Comparison of ENCODE assay signal across 25 cellular contexts in genomic region chr5:154318691-154319090, GRCh38.
DNase-seq lines count a peak whose midpoint lies in the region; ATAC-seq, FAIRE-seq and TF ChIP-seq lines count a peak whose summit lies in the region.
"Had no signal": no experiment of that assay in that cellular context is flagged by ENCODE, and none has a peak within 500 bp of the region (broad histone marks: within the 10 kb centered on the region; RNA-seq: fewer than 3 reads in every experiment).

No MANE protein-coding gene starts in this region.

- peak; percentile 9 for DNase-seq in SIG-M5 treated with dmso at 0.1 percent for 504 hours (lab: John Stamatoyannopoulos, UW; ENCODE audit: unreplicated experiment)
- no peak for DNase-seq in SIG-M5 (lab: John Stamatoyannopoulos, UW)
- no peak for DNase-seq in GM19239 (ENCODE audit: insufficient read length, low spot score)
- no peak for DNase-seq in activated effector memory CD4-positive, alpha-beta T cell treated with Interleukin-2 at 50 U/mL for 16 hours
- no peak for DNase-seq in natural killer cell treated with Interleukin-12 subunit alpha and Interleukin-12 subunit beta and Interleukin-15 and Interleukin-18, amount 100 ng/mL, for 72 hours (ENCODE audit: low spot score)
- no peak for DNase-seq in caudate nucleus (lab: John Stamatoyannopoulos, UW)
- DNase-seq: AML-193; Calu3; CD8-positive, alpha-beta memory T cell; NCI-H1105; NCI-H146; NCI-H2029 treated with DMSO at 0.1 percent for 48 hours; NCI-H226; NCI-H510A treated with DMSO at 0.1 percent for 48 hours; NCI-H748 treated with DMSO at 0.1 percent for 48 hours; NK-92 treated with Interleukin-12 subunit alpha and Interleukin-12 subunit beta, amount 100 ng/mL, for 24 hours; SJCRH30 had no signal

- no peaks in the 10 kb centered on the region for H3K27me3 Mint-ChIP-seq in nephron (ENCODE audit: low read depth)
- no peaks in the 10 kb centered on the region for H3K27me3 Mint-ChIP-seq in natural killer cell treated with Interleukin-12 subunit alpha and Interleukin-12 subunit beta and Interleukin-15 and Interleukin-18, amount 100 ng/mL, for 72 hours
- H3K27me3 Mint-ChIP-seq: CD8-positive, alpha-beta memory T cell; IgD-negative memory B cell had no signal

- no peak for TF ChIP-seq CTCF in nephron (IDR thresholded peaks at IDR 0.05; ENCODE audit: unreplicated experiment in 3 of 3)

- FAIRE-seq in GM19239 (lab: Jason Lieb, UNC), result peak; percentile 59
- FAIRE-seq: G401.6, H54 had no signal

- H3K4me3 Mint-ChIP-seq in nephron, result no peak overlapping the region
- no peak overlapping the region for H3K4me3 Mint-ChIP-seq in natural killer cell treated with Interleukin-12 subunit alpha and Interleukin-12 subunit beta and Interleukin-15 and Interleukin-18, amount 100 ng/mL, for 72 hours
- H3K4me3 Mint-ChIP-seq: CD8-positive, alpha-beta memory T cell; IgD-negative memory B cell had no signal

- H3K36me3 Mint-ChIP-seq in nephron (ENCODE audit: low read depth), result peaks cover 5% of the 10 kb centered on the region
- no peaks in the 10 kb centered on the region for H3K36me3 Mint-ChIP-seq in natural killer cell treated with Interleukin-12 subunit alpha and Interleukin-12 subunit beta and Interleukin-15 and Interleukin-18, amount 100 ng/mL, for 72 hours

- peak; percentile 40 for ATAC-seq in HG02870 (IDR thresholded peaks at IDR 0.05; ENCODE audit: unreplicated experiment)
- ATAC-seq in natural killer cell treated with Interleukin-12 subunit alpha and Interleukin-12 subunit beta and Interleukin-15 and Interleukin-18, amount 100 ng/mL, for 72 hours, result no peak
- ATAC-seq: Panc1 had no signal

- H3K27ac Mint-ChIP-seq in nephron, result peak overlapping the region; percentile 43 to 94 (median 60)
- H3K27ac Mint-ChIP-seq in natural killer cell treated with Interleukin-12 subunit alpha and Interleukin-12 subunit beta and Interleukin-15 and Interleukin-18, amount 100 ng/mL, for 72 hours, result no peak overlapping the region

- no peaks in the 10 kb centered on the region for H3K9me3 Mint-ChIP-seq in nephron
- H3K9me3 Mint-ChIP-seq in natural killer cell treated with Interleukin-12 subunit alpha and Interleukin-12 subunit beta and Interleukin-15 and Interleukin-18, amount 100 ng/mL, for 72 hours, result no peaks in the 10 kb centered on the region
- H3K9me3 Mint-ChIP-seq: CD8-positive, alpha-beta memory T cell; IgD-negative memory B cell had no signal

- no peak overlapping the region for H3K27ac ChIP-seq in caudate nucleus (ENCODE audit: low read depth, low read length)
- H3K27ac ChIP-seq: 22Rv1, C4-2B, SJCRH30 had no signal

- peaks cover 44% of the 10 kb centered on the region for H3K4me1 Mint-ChIP-seq in nephron
- H3K4me1 Mint-ChIP-seq in natural killer cell treated with Interleukin-12 subunit alpha and Interleukin-12 subunit beta and Interleukin-15 and Interleukin-18, amount 100 ng/mL, for 72 hours (ENCODE audit: low read depth in 2 of 2), result peaks cover 13 to 18% of the 10 kb centered on the region in 2 donors

Comparison
In these comparisons a context has a peak if more than half of its experiments do, and no peak if none do; other contexts are left out.
1. H3K27ac Mint-ChIP-seq: peak in nephron (3 of 3); none in natural killer cell treated with Interleukin-12 subunit alpha and Interleukin-12 subunit beta and Interleukin-15 and Interleukin-18, amount 100 ng/mL, for 72 hours (0 of 2).